Comparison of ENCODE assay signal across 9 cellular contexts in the genomic region with DNA sequence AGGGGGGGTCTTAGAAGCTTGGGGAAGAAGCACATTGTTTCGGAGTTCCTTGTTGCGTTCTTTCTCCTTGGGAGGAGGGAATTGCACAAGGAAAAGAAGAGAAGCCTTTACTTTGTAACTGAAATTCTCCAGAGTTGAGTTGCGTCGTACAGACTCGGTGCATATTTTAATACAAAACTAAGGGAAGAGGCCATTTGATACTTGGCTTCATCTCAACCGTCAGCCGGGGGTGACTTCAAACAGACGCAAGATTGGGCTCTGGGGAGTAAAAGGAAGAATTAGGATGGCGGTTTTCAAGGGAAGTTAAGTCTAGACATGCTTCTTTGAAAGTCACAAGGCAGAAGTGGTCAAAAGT. TPM values are rescaled to one million over a fixed set of nuclear protein-coding genes. Genes with fewer than 3 reads are reported as not detected.
DNase-seq lines count a peak whose midpoint lies in the region; ATAC-seq and TF ChIP-seq lines count a peak whose summit lies in the region.
"Had no signal": no experiment of that assay in that cellular context is flagged by ENCODE, and none has a peak within 500 bp of the region (broad histone marks: within the 10 kb centered on the region; RNA-seq: fewer than 3 reads in every experiment).

No MANE protein-coding gene starts in this region.

- H3K4me2 ChIP-seq in trophoblast cell (ENCODE audit: low read length) = peak overlapping the region; percentile 89

- TF ChIP-seq CTCF in Caco-2 (IDR thresholded peaks at IDR 0.05; ENCODE audit: insufficient read depth in 1 of 2, low read depth in 1 of 2, low read length in 1 of 2, severe bottlenecking in 1 of 2, unreplicated experiment in 1 of 2) = no peak
- no peak for TF ChIP-seq CTCF in fibroblast of pulmonary artery (IDR thresholded peaks at IDR 0.05; ENCODE audit: low read length, missing control alignments)

- H2BK5ac ChIP-seq in trophoblast cell (ENCODE audit: low read depth, low read length, poor library complexity) = peak overlapping the region; percentile 89

- H3K27me3 ChIP-seq in Caco-2 (replicated peaks; ENCODE audit: control insufficient read depth, insufficient read depth, low read length) (no peaks in the 10 kb centered on the region), trophoblast cell (ENCODE audit: insufficient read depth, low read length) (no peaks in the 10 kb centered on the region)

- no TSS peak for BruUV-seq in Caco-2 (replicated peaks; lab: Mats Ljungman, UMichigan)

- H2BK12ac ChIP-seq in trophoblast cell (ENCODE audit: low read length) = peak overlapping the region; percentile 62

- H3K36me3 Mint-ChIP-seq in Caco-2 (ENCODE audit: insufficient read depth, unreplicated experiment) = peaks cover 46% of the 10 kb centered on the region

- peak overlapping the region; percentile 82 for H2BK120ac ChIP-seq in trophoblast cell (ENCODE audit: insufficient read depth, low read length, poor library complexity)

- H3K9ac ChIP-seq in SK-N-MC (ENCODE audit: insufficient read length) = peak overlapping the region; percentile 21
- H3K9ac ChIP-seq in trophoblast cell (ENCODE audit: low read length) = peak overlapping the region; percentile 78

- peak overlapping the region; percentile 88 for H4K8ac ChIP-seq in trophoblast cell (ENCODE audit: low read depth, low read length)

- H2AFZ ChIP-seq in trophoblast cell (ENCODE audit: insufficient read depth, low read length, poor library complexity) = peak overlapping the region; percentile 62

- CTCF ChIA-PET in Caco-2 (lab: Charles Lee) = no interaction called here

- H3K36me3 ChIP-seq in Caco-2 (ENCODE audit: control insufficient read depth, insufficient read depth, low read length) = no peaks in the 10 kb centered on the region; the same call in 1 of the 2 replicates
- H3K36me3 ChIP-seq in SK-N-MC (ENCODE audit: insufficient read depth, low read length) = no peaks in the 10 kb centered on the region
- H3K36me3 ChIP-seq in trophoblast cell (ENCODE audit: control insufficient read depth in 1 of 2, insufficient read depth in 2 of 2, low read length in 2 of 2) = peaks cover 6 to 10% of the 10 kb centered on the region in 2 experiments

- H4K91ac ChIP-seq in trophoblast cell (ENCODE audit: low read depth, low read length) = peak overlapping the region; percentile 82

- no peak overlapping the region for H4K12ac ChIP-seq in trophoblast cell (ENCODE audit: low read depth, low read length)

- peaks cover 11% of the 10 kb centered on the region for H3K4me1 Mint-ChIP-seq in Caco-2 (ENCODE audit: low read depth, unreplicated experiment)

- H3K23ac ChIP-seq in trophoblast cell (ENCODE audit: low read length) = no peak overlapping the region

- no peak overlapping the region for H3K27ac ChIP-seq in SK-N-MC
- peak overlapping the region; percentile 95 for H3K27ac ChIP-seq in trophoblast cell (ENCODE audit: low read depth, low read length)

- H2AK5ac ChIP-seq in trophoblast cell (ENCODE audit: low read length) = no peak overlapping the region

- no peak for TF ChIP-seq POLR2A in GM18505 (IDR thresholded peaks at IDR 0.05; ENCODE audit: borderline replicate concordance, extremely low read depth, insufficient read depth, insufficient read length)

- H3K9me3 Mint-ChIP-seq in Caco-2 (ENCODE audit: unreplicated experiment) = no peaks in the 10 kb centered on the region

- peaks cover 29% of the 10 kb centered on the region for H3K79me1 ChIP-seq in trophoblast cell (ENCODE audit: low read length)

- H3K4me3 ChIP-seq in Caco-2 (ENCODE audit: low read depth, low read length) (peak overlapping the region; percentile 71), SK-N-MC (peak overlapping the region; percentile 85), fibroblast of pulmonary artery (replicated peaks; ENCODE audit: low read depth, low read length) (peak overlapping the region; percentile 57), trophoblast cell (ENCODE audit: low read depth, low read length) (peak overlapping the region; percentile 73)

- H3K9me3 ChIP-seq in Caco-2 = no peaks in the 10 kb centered on the region
- H3K9me3 ChIP-seq in SK-N-MC (ENCODE audit: low read depth, low read length) = no peaks in the 10 kb centered on the region
- no peaks in the 10 kb centered on the region for H3K9me3 ChIP-seq in trophoblast cell (ENCODE audit: insufficient read depth, low read depth, low read length)

- POLR2A ChIA-PET in Caco-2 (lab: Charles Lee) = no interaction called here

- peaks cover 22% of the 10 kb centered on the region for H3K79me2 ChIP-seq in trophoblast cell (ENCODE audit: control insufficient read depth, insufficient read depth, low read length, poor library complexity)

- H3K4me3 Mint-ChIP-seq in Caco-2 (ENCODE audit: unreplicated experiment) = peak overlapping the region; percentile 98

- peak overlapping the region; percentile 91 for H3K18ac ChIP-seq in trophoblast cell (ENCODE audit: low read length)

- no peak for ATAC-seq in GM18505 (IDR thresholded peaks at IDR 0.05; ENCODE audit: unreplicated experiment)
- ATAC-seq in GM21381 (IDR thresholded peaks at IDR 0.05; ENCODE audit: unreplicated experiment) = no peak

- peak overlapping the region; percentile 78 for H3K14ac ChIP-seq in trophoblast cell (ENCODE audit: low read length)

- peak overlapping the region; percentile 93 for H3K27ac Mint-ChIP-seq in Caco-2 (ENCODE audit: unreplicated experiment)

- no peaks in the 10 kb centered on the region for H3K27me3 Mint-ChIP-seq in Caco-2 (ENCODE audit: insufficient read depth, unreplicated experiment)

- H3K4me1 ChIP-seq in Caco-2 = peaks cover 25% of the 10 kb centered on the region
- peaks cover 9 to 13% of the 10 kb centered on the region in 2 experiments for H3K4me1 ChIP-seq in trophoblast cell (ENCODE audit: control insufficient read depth in 1 of 2, insufficient read depth in 2 of 2, low read length in 2 of 2)

- peak overlapping the region; percentile 63 for H3K4ac ChIP-seq in trophoblast cell (ENCODE audit: low read depth, low read length)

- WGBS in trophoblast cell (ENCODE audit: extremely low coverage, insufficient coverage, insufficient read length) = no CpG with 5 or more reads among the region's 9 CpGs

- DNase-seq in Caco-2 = no peak
- no peak for DNase-seq in SK-N-MC (ENCODE audit: low read depth, low spot score)
- DNase-seq in fibroblast of pulmonary artery (ENCODE audit: low read depth) = no peak
- DNase-seq in trophoblast cell = no peak
- no peak for DNase-seq in ecto neural progenitor cell (ENCODE audit: low spot score)
- no peak for DNase-seq in GM19238 (ENCODE audit: insufficient read length, low spot score)
- DNase-seq: NCI-H774 had no signal

- intact Hi-C loops in Caco-2 (cut with micrococcal nuclease; ENCODE audit: unreplicated experiment) = loop anchor here (10.0 kb wide), 1 partner anchor 640 kb away; no protein-coding TSS in a partner anchor

RNA-seq across cellular contexts. Expression of a gene that starts 1.5 kb away (rescaled TPM):
- 22.6 and 28.9 TPM in 2 replicates for total RNA-seq in Caco-2 (2022)
- polyA plus RNA-seq in trophoblast cell (2013) = 89.1 and 96.9 TPM in 2 replicates
